In the genomic region with DNA sequence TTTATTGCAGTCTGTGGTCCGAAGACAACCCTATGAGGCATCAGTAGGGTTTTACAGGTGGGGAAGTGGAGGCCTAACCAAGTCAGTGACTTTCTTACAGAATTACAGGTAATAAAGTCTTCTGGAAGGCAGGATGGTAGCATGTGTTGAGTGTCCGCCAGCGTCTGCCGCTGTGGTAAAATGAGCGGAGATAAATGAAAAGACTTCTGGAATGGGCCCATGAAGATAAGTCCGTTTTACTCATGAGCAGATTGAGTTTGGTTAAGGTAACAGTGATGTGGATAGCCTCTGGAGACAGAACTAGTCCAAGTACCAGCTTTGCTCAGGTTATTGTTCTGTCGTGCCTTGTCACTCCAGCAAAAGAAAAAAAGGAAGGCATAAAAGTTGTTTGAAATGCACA, we compare ENCODE assay signal across 9 cellular contexts. TPM values are rescaled to one million over a fixed set of nuclear protein-coding genes. Genes with fewer than 3 reads are reported as not detected.
DNase-seq lines count a peak whose midpoint lies in the region; ATAC-seq, FAIRE-seq and TF ChIP-seq lines count a peak whose summit lies in the region.
"Had no signal": no experiment of that assay in that cellular context is flagged by ENCODE, and none has a peak within 500 bp of the region (broad histone marks: within the 10 kb centered on the region; RNA-seq: fewer than 3 reads in every experiment).

No MANE protein-coding gene starts in this region.

- H3K4me1 Mint-ChIP-seq in IgD-negative memory B cell: peaks cover 42 to 58% (median 53%) of the 10 kb centered on the region in 3 donors

- TF ChIP-seq RAD21 in A549 (conservative IDR thresholded peaks at IDR 0.05 in 1 of 2, IDR thresholded peaks at IDR 0.05 in 1 of 2): no peak

- peak overlapping the region; percentile 80 to 92 for H3K9ac ChIP-seq in mucosa of rectum (ENCODE audit: low read depth in 1 of 2, low read length in 2 of 2)

- no peak for TF ChIP-seq POLR2A in A549 (IDR thresholded peaks at IDR 0.05; ENCODE audit: low read length)

- H3K36me3 Mint-ChIP-seq in IgD-negative memory B cell: peaks cover 4% of the 10 kb centered on the region

- no peaks in the 10 kb centered on the region for H3K9me3 ChIP-seq in A549
- H3K9me3 ChIP-seq in mucosa of rectum (ENCODE audit: control insufficient read depth in 2 of 2, low read length in 2 of 2): no peaks in the 10 kb centered on the region

- H3K36me3 ChIP-seq in mucosa of rectum (ENCODE audit: control insufficient read depth in 2 of 2, insufficient read depth in 2 of 2, low read length in 2 of 2): peaks cover 18 to 20% of the 10 kb centered on the region in 2 donors

- peak overlapping the region; percentile 89 to 97 for H3K27ac ChIP-seq in A549
- peak overlapping the region; percentile 77 to 81 for H3K27ac ChIP-seq in mucosa of rectum (ENCODE audit: low read depth in 2 of 2, low read length in 2 of 2)

- CTCF ChIA-PET in A549 (lab: Yijun Ruan, JAX): interaction anchor here (0.8 kb wide), 2 partner anchors 12 to 1076 kb away, joined by 3 to 6 read pairs; no protein-coding TSS in a partner anchor

- 72% methylated on average over 7 of the region's 7 CpGs for WGBS in A549 (ENCODE audit: missing lambda C conversion rate)

- H3K27me3 Mint-ChIP-seq in IgD-negative memory B cell: no peaks in the 10 kb centered on the region

- POLR2A ChIA-PET in A549 (lab: Yijun Ruan, JAX): interaction anchor here (1.2 kb wide), 1 partner anchor 41 kb away, joined by 3 read pairs; no protein-coding TSS in a partner anchor

- no peaks in the 10 kb centered on the region for H3K9me3 Mint-ChIP-seq in IgD-negative memory B cell

- peak overlapping the region; percentile 71 to 78 (median 76) for H3K27ac Mint-ChIP-seq in IgD-negative memory B cell

- FAIRE-seq in A549 (lab: Jason Lieb, UNC): no peak

- peak overlapping the region; percentile 80 for H3K4me2 ChIP-seq in A549

- H3K4me3 ChIP-seq in A549 (peak overlapping the region; percentile 81), cardiac fibroblast (replicated peaks in 1 of 2; ENCODE audit: low read depth in 2 of 2, low read length in 2 of 2) (peak overlapping the region; percentile 86 to 87), mucosa of rectum (ENCODE audit: low read length in 2 of 2) (peak overlapping the region; percentile 81 to 93)

- H3K4me1 ChIP-seq in A549: peaks cover 23% of the 10 kb centered on the region
- H3K4me1 ChIP-seq in mucosa of rectum (ENCODE audit: control insufficient read depth in 2 of 2, insufficient read depth in 2 of 2, low read length in 2 of 2): peaks cover 19 to 21% of the 10 kb centered on the region in 2 donors

- H3K4me3 Mint-ChIP-seq in IgD-negative memory B cell: peak overlapping the region; percentile 86 to 96 (median 94)

- DNase-seq in A549 (ENCODE audit: low read depth in 1 of 2, low spot score in 1 of 2) (no peak), cardiac fibroblast (ENCODE audit: low read depth in 2 of 2) (no peak), NCI-H526 treated with DMSO at 0.1 percent for 48 hours (lab: John Stamatoyannopoulos, UW) (no peak), NCI-H2196 (lab: John Stamatoyannopoulos, UW; ENCODE audit: unreplicated experiment) (no peak), cerebellar nuclear complex (lab: John Stamatoyannopoulos, UW) (no peak)
- DNase-seq in effector CD8-positive, alpha-beta T cell (lab: John Stamatoyannopoulos, UW): no peak
- DNase-seq: NCI-H446 had no signal

- no peak for TF ChIP-seq EP300 in A549 (IDR thresholded peaks at IDR 0.05)

- TF ChIP-seq CTCF in A549 (IDR thresholded peaks at IDR 0.05) (no peak), cardiac fibroblast (IDR thresholded peaks at IDR 0.05; ENCODE audit: low read depth, low read length) (no peak)

- H3K27me3 ChIP-seq in mucosa of rectum (ENCODE audit: control insufficient read depth in 2 of 2, insufficient read depth in 2 of 2, low read length in 2 of 2): no peaks in the 10 kb centered on the region

- ATAC-seq in A549: no peak

TF ChIP-seq in A549, 52 proteins besides CTCF, POLR2A, EP300 and RAD21:
- TF ChIP-seq HOXB13 (CRISPR knock-in tag; IDR thresholded peaks at IDR 0.05; ENCODE audit: low read depth) (no peak), EHMT2 (IDR thresholded peaks at IDR 0.05; ENCODE audit: low read depth) (no peak), ZFP36 (IDR thresholded peaks at IDR 0.05; ENCODE audit: borderline replicate concordance, partially characterized antibody) (no peak), CBX8 (IDR thresholded peaks at IDR 0.05) (no peak), GATA3 (IDR thresholded peaks at IDR 0.05; ENCODE audit: borderline replicate concordance) (no peak), HOXB5 (CRISPR knock-in tag; IDR thresholded peaks at IDR 0.05) (no peak), NFE2L2 (conservative IDR thresholded peaks at IDR 0.05; ENCODE audit: low read length) (no peak), FOSL2 (IDR thresholded peaks at IDR 0.05) (no peak), FOSL2 (CRISPR knock-in tag; IDR thresholded peaks at IDR 0.05) (no peak), PHF8 (IDR thresholded peaks at IDR 0.05; ENCODE audit: borderline replicate concordance, low read depth) (no peak), HOXA7 (CRISPR knock-in tag; IDR thresholded peaks at IDR 0.05) (no peak), RNF2 (IDR thresholded peaks at IDR 0.05; ENCODE audit: borderline replicate concordance, low read depth) (no peak)
- TF ChIP-seq, protein P1, sequence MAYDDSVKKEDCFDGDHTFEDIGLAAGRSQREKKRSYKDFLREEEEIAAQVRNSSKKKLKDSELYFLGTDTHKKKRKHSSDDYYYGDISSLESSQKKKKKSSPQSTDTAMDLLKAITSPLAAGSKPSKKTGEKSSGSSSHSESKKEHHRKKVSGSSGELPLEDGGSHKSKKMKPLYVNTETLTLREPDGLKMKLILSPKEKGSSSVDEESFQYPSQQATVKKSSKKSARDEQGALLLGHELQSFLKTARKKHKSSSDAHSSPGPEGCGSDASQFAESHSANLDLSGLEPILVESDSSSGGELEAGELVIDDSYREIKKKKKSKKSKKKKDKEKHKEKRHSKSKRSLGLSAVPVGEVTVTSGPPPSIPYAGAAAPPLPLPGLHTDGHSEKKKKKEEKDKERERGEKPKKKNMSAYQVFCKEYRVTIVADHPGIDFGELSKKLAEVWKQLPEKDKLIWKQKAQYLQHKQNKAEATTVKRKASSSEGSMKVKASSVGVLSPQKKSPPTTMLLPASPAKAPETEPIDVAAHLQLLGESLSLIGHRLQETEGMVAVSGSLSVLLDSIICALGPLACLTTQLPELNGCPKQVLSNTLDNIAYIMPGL (CRISPR knock-in tag; IDR thresholded peaks at IDR 0.05; ENCODE audit: borderline replicate concordance): no peak
- TF ChIP-seq, protein P2, sequence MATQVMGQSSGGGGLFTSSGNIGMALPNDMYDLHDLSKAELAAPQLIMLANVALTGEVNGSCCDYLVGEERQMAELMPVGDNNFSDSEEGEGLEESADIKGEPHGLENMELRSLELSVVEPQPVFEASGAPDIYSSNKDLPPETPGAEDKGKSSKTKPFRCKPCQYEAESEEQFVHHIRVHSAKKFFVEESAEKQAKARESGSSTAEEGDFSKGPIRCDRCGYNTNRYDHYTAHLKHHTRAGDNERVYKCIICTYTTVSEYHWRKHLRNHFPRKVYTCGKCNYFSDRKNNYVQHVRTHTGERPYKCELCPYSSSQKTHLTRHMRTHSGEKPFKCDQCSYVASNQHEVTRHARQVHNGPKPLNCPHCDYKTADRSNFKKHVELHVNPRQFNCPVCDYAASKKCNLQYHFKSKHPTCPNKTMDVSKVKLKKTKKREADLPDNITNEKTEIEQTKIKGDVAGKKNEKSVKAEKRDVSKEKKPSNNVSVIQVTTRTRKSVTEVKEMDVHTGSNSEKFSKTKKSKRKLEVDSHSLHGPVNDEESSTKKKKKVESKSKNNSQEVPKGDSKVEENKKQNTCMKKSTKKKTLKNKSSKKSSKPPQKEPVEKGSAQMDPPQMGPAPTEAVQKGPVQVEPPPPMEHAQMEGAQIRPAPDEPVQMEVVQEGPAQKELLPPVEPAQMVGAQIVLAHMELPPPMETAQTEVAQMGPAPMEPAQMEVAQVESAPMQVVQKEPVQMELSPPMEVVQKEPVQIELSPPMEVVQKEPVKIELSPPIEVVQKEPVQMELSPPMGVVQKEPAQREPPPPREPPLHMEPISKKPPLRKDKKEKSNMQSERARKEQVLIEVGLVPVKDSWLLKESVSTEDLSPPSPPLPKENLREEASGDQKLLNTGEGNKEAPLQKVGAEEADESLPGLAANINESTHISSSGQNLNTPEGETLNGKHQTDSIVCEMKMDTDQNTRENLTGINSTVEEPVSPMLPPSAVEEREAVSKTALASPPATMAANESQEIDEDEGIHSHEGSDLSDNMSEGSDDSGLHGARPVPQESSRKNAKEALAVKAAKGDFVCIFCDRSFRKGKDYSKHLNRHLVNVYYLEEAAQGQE (IDR thresholded peaks at IDR 0.05): no peak
- TF ChIP-seq, protein P3, sequence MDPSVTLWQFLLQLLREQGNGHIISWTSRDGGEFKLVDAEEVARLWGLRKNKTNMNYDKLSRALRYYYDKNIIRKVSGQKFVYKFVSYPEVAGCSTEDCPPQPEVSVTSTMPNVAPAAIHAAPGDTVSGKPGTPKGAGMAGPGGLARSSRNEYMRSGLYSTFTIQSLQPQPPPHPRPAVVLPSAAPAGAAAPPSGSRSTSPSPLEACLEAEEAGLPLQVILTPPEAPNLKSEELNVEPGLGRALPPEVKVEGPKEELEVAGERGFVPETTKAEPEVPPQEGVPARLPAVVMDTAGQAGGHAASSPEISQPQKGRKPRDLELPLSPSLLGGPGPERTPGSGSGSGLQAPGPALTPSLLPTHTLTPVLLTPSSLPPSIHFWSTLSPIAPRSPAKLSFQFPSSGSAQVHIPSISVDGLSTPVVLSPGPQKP (IDR thresholded peaks at IDR 0.05; ENCODE audit: low read depth, low read length): no peak

RNA-seq across cellular contexts. Expression of a gene that starts 1.0 kb away (rescaled TPM):
- 56.5 and 69.8 TPM in 2 replicates for polyA plus RNA-seq in A549 (2011; rRNA removed)
- polyA plus RNA-seq in A549 (2012; cell fraction: cytosol; rRNA removed): 44.3 and 51.8 TPM in 2 replicates
- polyA plus RNA-seq in A549 (2012; cell fraction: nucleus; rRNA removed): 70.4 and 72.8 TPM in 2 replicates
- 42.1 to 46.0 TPM (median 43.9 TPM) in 3 replicates for polyA plus RNA-seq in A549 (2017; fragmentation: RNase III; extraction: RNeasy Plus Mini Kit Qiagen cat#74134 plus additional on column Dnase treatment)
- 114 and 150 TPM in 2 replicates for polyA minus RNA-seq in A549 (2011; rRNA and poly(A)+ RNA removed)
- 85.4 TPM for polyA plus RNA-seq in IgD-negative memory B cell

RNA-seq across cellular contexts. Expression of a gene that starts 1.3 kb away (rescaled TPM):
- polyA plus RNA-seq in A549 (2011; rRNA removed): 8.9 and 13.1 TPM in 2 replicates
- 11.9 and 12.6 TPM in 2 replicates for polyA plus RNA-seq in A549 (2012; cell fraction: cytosol; rRNA removed)
- 13.5 and 22.0 TPM in 2 replicates for polyA plus RNA-seq in A549 (2012; cell fraction: nucleus; rRNA removed)
- 7.3 to 7.8 TPM (median 7.5 TPM) in 3 replicates for polyA plus RNA-seq in A549 (2017; fragmentation: RNase III; extraction: RNeasy Plus Mini Kit Qiagen cat#74134 plus additional on column Dnase treatment)
- 23.1 and 33.5 TPM in 2 replicates for polyA minus RNA-seq in A549 (2011; rRNA and poly(A)+ RNA removed)
- 5.2 TPM for polyA plus RNA-seq in IgD-negative memory B cell
